ENCODE assay signal across 8 cellular contexts in genomic region chr12:105279460-105280056, GRCh38. TPM values are rescaled to one million over a fixed set of nuclear protein-coding genes. Genes with fewer than 3 reads are reported as not detected.
DNase-seq lines count a peak whose midpoint lies in the region; ATAC-seq, FAIRE-seq and TF ChIP-seq lines count a peak whose summit lies in the region.

No MANE protein-coding gene starts in this region.

- H3K4me3 ChIP-seq in A673 (ENCODE audit: low read depth, low read length, poor library complexity, severe bottlenecking), result no peak overlapping the region
- no peak overlapping the region for H3K4me3 ChIP-seq in ascending aorta

- DNase-seq in A673 (ENCODE audit: low spot score), result peak; percentile 62
- peak; percentile 21 for DNase-seq in RCC 7860 (ENCODE audit: low spot score)
- DNase-seq in ascending aorta (ENCODE audit: low spot score in 2 of 2), result no peak
- DNase-seq in islet precursor cell, result peak; percentile 59
- DNase-seq in stimulated activated CD4-positive, alpha-beta T cell treated with anti-CD3 and anti-CD28 coated beads, TNF-alpha, amount 100 ng/mL, for 48 hours (ENCODE audit: low read depth in 3 of 3), result peak; percentile 5 to 36 (median 12)
- DNase-seq in OCI-M1 (lab: John Stamatoyannopoulos, UW), result no peak
- no peak for DNase-seq in cortex of kidney (lab: John Stamatoyannopoulos, UW)

- H3K36me3 ChIP-seq in A673 (ENCODE audit: insufficient read depth, low read length, poor library complexity, severe bottlenecking), result no peaks in the 10 kb centered on the region
- H3K36me3 ChIP-seq in ascending aorta, result no peaks in the 10 kb centered on the region

- ATAC-seq in GM19395 (IDR thresholded peaks at IDR 0.05; ENCODE audit: unreplicated experiment), result peak; percentile 56

- no peak for FAIRE-seq in RCC 7860 (lab: Jason Lieb, UNC)

- H3K4me1 ChIP-seq in A673 (ENCODE audit: insufficient read depth, low read length, poor library complexity, severe bottlenecking), result no peaks in the 10 kb centered on the region
- H3K4me1 ChIP-seq in ascending aorta, result no peaks in the 10 kb centered on the region

- H3K27ac ChIP-seq in A673 (ENCODE audit: low read depth, low read length, poor library complexity, severe bottlenecking) (no peak overlapping the region), ascending aorta (no peak overlapping the region)

- POLR2A ChIA-PET in A673 (lab: Charles Lee; ENCODE audit: low non-redundant PET), result no interaction called here

- no TSS peak for BruUV-seq in A673 (replicated peaks; lab: Mats Ljungman, UMichigan)

- CTCF ChIA-PET in A673 (lab: Charles Lee), result no interaction called here

- H3K27me3 ChIP-seq in A673 (replicated peaks; ENCODE audit: insufficient read depth, low read depth, low read length, poor library complexity), result peaks cover 2% of the 10 kb centered on the region
- no peaks in the 10 kb centered on the region for H3K27me3 ChIP-seq in ascending aorta

- no peaks in the 10 kb centered on the region for H3K9me3 ChIP-seq in A673 (ENCODE audit: low read depth, low read length, poor library complexity, severe bottlenecking)
- no peaks in the 10 kb centered on the region for H3K9me3 ChIP-seq in ascending aorta

- intact Hi-C loops in A673 (cut with micrococcal nuclease; ENCODE audit: unreplicated experiment) (loop anchor here (1.0 kb wide), 1 partner anchor 104 kb away; no protein-coding TSS in a partner anchor), ascending aorta (cut with DNase I) (loop anchor here (2.0 kb wide), 1 partner anchor 103 kb away; no protein-coding TSS in a partner anchor)

- TF ChIP-seq CTCF in A673 (conservative IDR thresholded peaks at IDR 0.05; ENCODE audit: low read depth, low read length) (peak; percentile 82), ascending aorta (IDR thresholded peaks at IDR 0.05) (peak; percentile 46 to 59 (median 54))

RNA-seq across cellular contexts. Expression of gene APPL2, which starts 43.6 kb away (rescaled TPM):
- total RNA-seq in A673 (2021), result 26.7 and 33.7 TPM in 2 replicates
- 4.6 TPM for total RNA-seq in ascending aorta

RNA-seq across cellular contexts. Expression of gene C12orf75, which starts 50.9 kb away (rescaled TPM):
- total RNA-seq in A673 (2021) (46.0 and 47.4 TPM in 2 replicates), ascending aorta (56.5 TPM)

Comparison
In these comparisons a context has a peak if more than half of its experiments do, and no peak if none do; other contexts are left out.
1. DNase-seq: peak in A673 (single experiment), RCC 7860 (single experiment), islet precursor cell (single experiment) and stimulated activated CD4-positive, alpha-beta T cell treated with anti-CD3 and anti-CD28 coated beads, TNF-alpha, amount 100 ng/mL, for 48 hours (3 of 3); none in ascending aorta (0 of 2), OCI-M1 (single experiment) and cortex of kidney (single experiment).